ENCODE assay signal across 17 cellular contexts in the genomic region with DNA sequence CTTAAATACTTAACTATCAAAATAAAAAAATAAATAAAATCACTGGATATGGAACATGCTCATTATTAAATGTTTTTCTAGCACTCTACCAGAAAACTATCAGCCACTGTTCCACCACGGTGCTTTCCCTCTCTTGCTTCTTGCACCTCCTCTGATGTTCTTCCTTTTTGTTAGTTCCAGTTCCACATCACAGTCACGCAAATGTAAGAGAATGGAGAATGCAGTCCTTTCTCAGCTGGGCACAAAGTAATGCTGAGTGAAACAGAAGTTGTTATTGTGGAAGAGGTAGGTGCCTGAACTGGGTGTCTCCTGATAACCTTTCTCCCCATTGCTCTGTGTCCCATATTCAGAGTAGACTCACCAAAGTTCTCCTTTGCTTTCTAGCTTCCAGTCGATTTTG.
DNase-seq lines count a peak whose midpoint lies in the region; ATAC-seq, FAIRE-seq and TF ChIP-seq lines count a peak whose summit lies in the region.
"Had no signal": no experiment of that assay in that cellular context is flagged by ENCODE, and none has a peak within 500 bp of the region (broad histone marks: within the 10 kb centered on the region; RNA-seq: fewer than 3 reads in every experiment).

No MANE protein-coding gene starts in this region.

- TF ChIP-seq EP300 in K562 (IDR thresholded peaks at IDR 0.05; ENCODE audit: low read length), result no peak

- FAIRE-seq in GM12892 (lab: Jason Lieb, UNC) (peak; percentile 30), K562 (lab: Jason Lieb, UNC) (no peak)

- H3K36me3 ChIP-seq in K562 (ENCODE audit: control insufficient read depth, insufficient read depth, low read length), result peaks cover 72% of the 10 kb centered on the region
- H3K36me3 ChIP-seq: suprapubic skin had no signal

- no peak for TF ChIP-seq RAD21 in K562 (CRISPR knock-in tag; conservative IDR thresholded peaks at IDR 0.05 in 1 of 2, IDR thresholded peaks at IDR 0.05 in 1 of 2)

- ATAC-seq in GM19467 (IDR thresholded peaks at IDR 0.05; ENCODE audit: unreplicated experiment), result peak; percentile 49
- ATAC-seq in HG03175 (IDR thresholded peaks at IDR 0.05; ENCODE audit: unreplicated experiment), result peak; percentile 60
- ATAC-seq in K562, result no peak
- ATAC-seq: activated naive CD8-positive, alpha-beta T cell treated with anti-CD3 and anti-CD28 coated beads, Interleukin-2, amount 50 U/mL, for 24 hours had no signal

- TF ChIP-seq CTCF in K562 (IDR thresholded peaks at IDR 0.05 in 2 of 3, conservative IDR thresholded peaks at IDR 0.05 in 1 of 3; ENCODE audit: insufficient read depth in 2 of 3, low read depth in 1 of 3, low read length in 3 of 3), result no peak

- CTCF ChIA-PET in K562 (lab: Yijun Ruan, JAX; ENCODE audit: low intra/inter-chr PET ratio), result interaction anchor here (0.9 kb wide), 1 partner anchor 130 kb away, joined by 3 read pairs; no protein-coding TSS in a partner anchor

- peaks cover 94% of the 10 kb centered on the region for H3K79me2 ChIP-seq in K562 (ENCODE audit: control insufficient read depth, insufficient read depth, low read length)

- TF ChIP-seq POLR2A in GM12892 (IDR thresholded peaks at IDR 0.05; ENCODE audit: low read depth, low read length), result no peak
- TF ChIP-seq POLR2A in K562 (conservative IDR thresholded peaks at IDR 0.05), result no peak

- intact Hi-C loops in K562 (cut with micrococcal nuclease), result loop anchor here (10.0 kb wide), 1 partner anchor 85 kb away; no protein-coding TSS in a partner anchor

- in situ Hi-C loops in K562 (cut with MboI), result no loop called here

- no peak overlapping the region for H3K27ac ChIP-seq in K562 (ENCODE audit: extremely low read depth, low read depth, low read length)
- H3K27ac ChIP-seq: suprapubic skin had no signal

- no peak overlapping the region for H3K4me3 ChIP-seq in K562
- H3K4me3 ChIP-seq: dorsolateral prefrontal cortex, skin epidermis, suprapubic skin had no signal

- POLR2A ChIA-PET in K562 (lab: Yijun Ruan, JAX), result no interaction called here

- no peak for DNase-seq in GM12892 (ENCODE audit: insufficient read length)
- no peak for DNase-seq in K562 (ENCODE audit: extremely low read depth in 1 of 4, low spot score in 3 of 4)
- DNase-seq in epidermal melanocyte (ENCODE audit: insufficient read length, low spot score), result no peak
- no peak for DNase-seq in SW480 (ENCODE audit: low spot score)
- DNase-seq in activated CD4-positive, alpha-beta T cell treated with anti-CD3 and anti-CD28 coated beads for 48 hours, result no peak
- no peak for DNase-seq in stimulated activated CD4-positive, alpha-beta T cell treated with anti-CD3 and anti-CD28 coated beads, Interleukin-1b, Interleukin-23, amount 100 ng/mL, for 48 hours
- DNase-seq: activated naive CD8-positive, alpha-beta T cell treated with anti-CD3 and anti-CD28 coated beads, Interleukin-2, amount 50 U/mL, for 24 hours; CD8-positive, alpha-beta memory T cell; dorsolateral prefrontal cortex; NCI-H446 treated with DMSO at 0.1 percent for 48 hours; SHP77 treated with DMSO at 0.1 percent for 48 hours; stimulated activated CD4-positive, alpha-beta T cell treated with anti-CD3 and anti-CD28 coated beads, Interleukin-4, amount 100 ng/mL, for 4 hours; stimulated activated CD8-positive, alpha-beta memory T cell treated with anti-CD3 and anti-CD28 coated beads, Interleukin-4, amount 100 ng/mL, for 48 hours had no signal

- peaks cover 13 to 15% of the 10 kb centered on the region in 2 experiments; a peak in 4 of 5 replicates for H3K4me1 ChIP-seq in K562 (replicated peaks in 1 of 2; ENCODE audit: control insufficient read depth in 2 of 2, insufficient read depth in 2 of 2, low read length in 2 of 2)

- no TSS peak for BruUV-seq in K562 (replicated peaks; lab: Mats Ljungman, UMichigan)

- 58% methylated on average over 3 of the region's 3 CpGs for WGBS in K562 (ENCODE audit: insufficient coverage, low coverage, missing lambda C conversion rate)

- H2AFZ ChIP-seq in K562 (ENCODE audit: low read depth, low read length), result no peak overlapping the region

- H3K27me3 ChIP-seq in K562 (ENCODE audit: control insufficient read depth in 2 of 2, insufficient read depth in 2 of 2, low read length in 2 of 2), result no peaks in the 10 kb centered on the region
- H3K27me3 ChIP-seq: dorsolateral prefrontal cortex, suprapubic skin had no signal

- 0 out of 2 replicates have a peak, but pooled peaks cover 4% of the 10 kb centered on the region for H3K9me3 ChIP-seq in K562 (replicated peaks; ENCODE audit: control insufficient read depth, insufficient read depth, low read depth, low read length)
- H3K9me3 ChIP-seq: suprapubic skin had no signal

- H3K9me1 ChIP-seq in K562 (ENCODE audit: control insufficient read depth, insufficient read depth, low read length), result no peaks in the 10 kb centered on the region

- peak overlapping the region; percentile 19; the same call in 1 of the 2 replicates for H3K4me2 ChIP-seq in K562 (ENCODE audit: insufficient read depth, low read length)

- H4K20me1 ChIP-seq in K562 (replicated peaks; ENCODE audit: control insufficient read depth, insufficient read depth, low read length), result no peaks in the 10 kb centered on the region

- H3K9ac ChIP-seq in K562 (ENCODE audit: insufficient read depth in 1 of 2, low read depth in 2 of 2, low read length in 2 of 2), result no peak overlapping the region

TF ChIP-seq in K562, 482 proteins besides CTCF, POLR2A, EP300 and RAD21 (continues in another document):
- TF ChIP-seq NBN (IDR thresholded peaks at IDR 0.05; ENCODE audit: low read depth), result no peak
- no peak for TF ChIP-seq SREBF1 (IDR thresholded peaks at IDR 0.05; ENCODE audit: borderline replicate concordance, low read depth, low read length)
- TF ChIP-seq MYNN (IDR thresholded peaks at IDR 0.05), result no peak
- no peak for TF ChIP-seq MYNN (CRISPR knock-in tag; IDR thresholded peaks at IDR 0.05)
- no peak for TF ChIP-seq DDX20 (tag; IDR thresholded peaks at IDR 0.05; ENCODE audit: low read depth)
- TF ChIP-seq OTX1 (CRISPR knock-in tag; IDR thresholded peaks at IDR 0.05), result no peak
- TF ChIP-seq, protein P1, sequence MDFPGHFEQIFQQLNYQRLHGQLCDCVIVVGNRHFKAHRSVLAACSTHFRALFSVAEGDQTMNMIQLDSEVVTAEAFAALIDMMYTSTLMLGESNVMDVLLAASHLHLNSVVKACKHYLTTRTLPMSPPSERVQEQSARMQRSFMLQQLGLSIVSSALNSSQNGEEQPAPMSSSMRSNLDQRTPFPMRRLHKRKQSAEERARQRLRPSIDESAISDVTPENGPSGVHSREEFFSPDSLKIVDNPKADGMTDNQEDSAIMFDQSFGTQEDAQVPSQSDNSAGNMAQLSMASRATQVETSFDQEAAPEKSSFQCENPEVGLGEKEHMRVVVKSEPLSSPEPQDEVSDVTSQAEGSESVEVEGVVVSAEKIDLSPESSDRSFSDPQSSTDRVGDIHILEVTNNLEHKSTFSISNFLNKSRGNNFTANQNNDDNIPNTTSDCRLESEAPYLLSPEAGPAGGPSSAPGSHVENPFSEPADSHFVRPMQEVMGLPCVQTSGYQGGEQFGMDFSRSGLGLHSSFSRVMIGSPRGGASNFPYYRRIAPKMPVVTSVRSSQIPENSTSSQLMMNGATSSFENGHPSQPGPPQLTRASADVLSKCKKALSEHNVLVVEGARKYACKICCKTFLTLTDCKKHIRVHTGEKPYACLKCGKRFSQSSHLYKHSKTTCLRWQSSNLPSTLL (IDR thresholded peaks at IDR 0.05), result no peak
- TF ChIP-seq, protein P2, sequence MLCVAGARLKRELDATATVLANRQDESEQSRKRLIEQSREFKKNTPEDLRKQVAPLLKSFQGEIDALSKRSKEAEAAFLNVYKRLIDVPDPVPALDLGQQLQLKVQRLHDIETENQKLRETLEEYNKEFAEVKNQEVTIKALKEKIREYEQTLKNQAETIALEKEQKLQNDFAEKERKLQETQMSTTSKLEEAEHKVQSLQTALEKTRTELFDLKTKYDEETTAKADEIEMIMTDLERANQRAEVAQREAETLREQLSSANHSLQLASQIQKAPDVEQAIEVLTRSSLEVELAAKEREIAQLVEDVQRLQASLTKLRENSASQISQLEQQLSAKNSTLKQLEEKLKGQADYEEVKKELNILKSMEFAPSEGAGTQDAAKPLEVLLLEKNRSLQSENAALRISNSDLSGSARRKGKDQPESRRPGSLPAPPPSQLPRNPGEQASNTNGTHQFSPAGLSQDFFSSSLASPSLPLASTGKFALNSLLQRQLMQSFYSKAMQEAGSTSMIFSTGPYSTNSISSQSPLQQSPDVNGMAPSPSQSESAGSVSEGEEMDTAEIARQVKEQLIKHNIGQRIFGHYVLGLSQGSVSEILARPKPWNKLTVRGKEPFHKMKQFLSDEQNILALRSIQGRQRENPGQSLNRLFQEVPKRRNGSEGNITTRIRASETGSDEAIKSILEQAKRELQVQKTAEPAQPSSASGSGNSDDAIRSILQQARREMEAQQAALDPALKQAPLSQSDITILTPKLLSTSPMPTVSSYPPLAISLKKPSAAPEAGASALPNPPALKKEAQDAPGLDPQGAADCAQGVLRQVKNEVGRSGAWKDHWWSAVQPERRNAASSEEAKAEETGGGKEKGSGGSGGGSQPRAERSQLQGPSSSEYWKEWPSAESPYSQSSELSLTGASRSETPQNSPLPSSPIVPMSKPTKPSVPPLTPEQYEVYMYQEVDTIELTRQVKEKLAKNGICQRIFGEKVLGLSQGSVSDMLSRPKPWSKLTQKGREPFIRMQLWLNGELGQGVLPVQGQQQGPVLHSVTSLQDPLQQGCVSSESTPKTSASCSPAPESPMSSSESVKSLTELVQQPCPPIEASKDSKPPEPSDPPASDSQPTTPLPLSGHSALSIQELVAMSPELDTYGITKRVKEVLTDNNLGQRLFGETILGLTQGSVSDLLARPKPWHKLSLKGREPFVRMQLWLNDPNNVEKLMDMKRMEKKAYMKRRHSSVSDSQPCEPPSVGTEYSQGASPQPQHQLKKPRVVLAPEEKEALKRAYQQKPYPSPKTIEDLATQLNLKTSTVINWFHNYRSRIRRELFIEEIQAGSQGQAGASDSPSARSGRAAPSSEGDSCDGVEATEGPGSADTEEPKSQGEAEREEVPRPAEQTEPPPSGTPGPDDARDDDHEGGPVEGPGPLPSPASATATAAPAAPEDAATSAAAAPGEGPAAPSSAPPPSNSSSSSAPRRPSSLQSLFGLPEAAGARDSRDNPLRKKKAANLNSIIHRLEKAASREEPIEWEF (CRISPR knock-in tag; IDR thresholded peaks at IDR 0.05), result no peak
- no peak for TF ChIP-seq RBBP5 (IDR thresholded peaks at IDR 0.05; ENCODE audit: borderline replicate concordance, insufficient read depth, low read length, poor library complexity, severe bottlenecking)
- no peak for TF ChIP-seq MXI1 (IDR thresholded peaks at IDR 0.05; ENCODE audit: low read depth, low read length)
- TF ChIP-seq, protein P3, sequence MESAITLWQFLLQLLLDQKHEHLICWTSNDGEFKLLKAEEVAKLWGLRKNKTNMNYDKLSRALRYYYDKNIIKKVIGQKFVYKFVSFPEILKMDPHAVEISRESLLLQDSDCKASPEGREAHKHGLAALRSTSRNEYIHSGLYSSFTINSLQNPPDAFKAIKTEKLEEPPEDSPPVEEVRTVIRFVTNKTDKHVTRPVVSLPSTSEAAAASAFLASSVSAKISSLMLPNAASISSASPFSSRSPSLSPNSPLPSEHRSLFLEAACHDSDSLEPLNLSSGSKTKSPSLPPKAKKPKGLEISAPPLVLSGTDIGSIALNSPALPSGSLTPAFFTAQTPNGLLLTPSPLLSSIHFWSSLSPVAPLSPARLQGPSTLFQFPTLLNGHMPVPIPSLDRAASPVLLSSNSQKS (CRISPR knock-in tag; IDR thresholded peaks at IDR 0.05), result no peak
